ENCODE assay signal across 21 cellular contexts in genomic region chr10:13087601-13087985, GRCh38.
"Had no signal": no experiment of that assay in that cellular context is flagged by ENCODE, and none has a peak within 500 bp of the region (broad histone marks: within the 10 kb centered on the region; RNA-seq: fewer than 3 reads in every experiment).

No MANE protein-coding gene starts in this region.

- H3K27me3 Mint-ChIP-seq: stimulated activated naive CD8-positive, alpha-beta T cell treated with anti-CD3 and anti-CD28 coated beads, Interleukin-15, amount 100 ng/mL, for 72 hours had no signal

- H3K4me3 ChIP-seq: body of pancreas, right atrium auricular region, thoracic aorta had no signal

- H3K27ac Mint-ChIP-seq: activated CD8-positive, alpha-beta T cell treated with anti-CD3 and anti-CD28 coated beads, Interleukin-2, amount 10 ng/mL, durations not matched to agents 7 days and 5 days; activated naive CD4-positive, alpha-beta T cell treated with anti-CD3 and anti-CD28 coated beads, Interleukin-2, amount 50 U/mL, for 72 hours; dendritic cell treated with granulocyte-macrophage colony-stimulating factor and Interleukin-4, amounts not matched to agents 40 ng/mL and 50 ng/mL, for 4 days; effector memory CD8-positive, alpha-beta T cell; memory B cell; natural killer cell treated with Interleukin-12 subunit alpha and Interleukin-12 subunit beta and Interleukin-15 and Interleukin-18, amount 100 ng/mL, for 72 hours; WTC11 had no signal

- H3K4me3 Mint-ChIP-seq: activated CD8-positive, alpha-beta T cell treated with anti-CD3 and anti-CD28 coated beads, Interleukin-2, amount 10 ng/mL, durations not matched to agents 7 days and 5 days; central memory CD8-positive, alpha-beta T cell; dendritic cell treated with granulocyte-macrophage colony-stimulating factor and Interleukin-4, amounts not matched to agents 40 ng/mL and 50 ng/mL, for 4 days; effector memory CD8-positive, alpha-beta T cell; memory B cell; stimulated activated naive CD8-positive, alpha-beta T cell treated with anti-CD3 and anti-CD28 coated beads, Interleukin-15, amount 100 ng/mL, for 72 hours; WTC11 had no signal

- DNase-seq: activated CD4-positive, alpha-beta T cell treated with anti-CD3 and anti-CD28 coated beads for 4 hours; activated CD8-positive, alpha-beta memory T cell treated with anti-CD3 and anti-CD28 coated beads, Interleukin-2, amount 50 U/mL, for 4 hours; activated CD8-positive, alpha-beta T cell treated with anti-CD3 and anti-CD28 coated beads, Interleukin-2, amount 10 ng/mL, durations not matched to agents 7 days and 5 days; activated gamma-delta T cell; activated T-cell treated with anti-CD3 and anti-CD28 coated beads, Interleukin-2, amount 50 U/mL, for 48 hours; body of pancreas; effector memory CD8-positive, alpha-beta T cell; kidney; left ventricle myocardium superior; nucleus accumbens; stimulated activated CD4-positive, alpha-beta T cell treated with anti-CD3 and anti-CD28 coated beads, Interleukin-4, amount 100 ng/mL, for 4 hours; stimulated activated CD8-positive, alpha-beta memory T cell treated with anti-CD3 and anti-CD28 coated beads, Interleukin-4, amount 100 ng/mL, for 48 hours; stimulated activated naive CD8-positive, alpha-beta T cell treated with anti-CD3 and anti-CD28 coated beads, Interleukin-15, amount 100 ng/mL, for 72 hours had no signal

- H3K4me1 ChIP-seq: body of pancreas had no signal

- H3K4me1 Mint-ChIP-seq: memory B cell; stimulated activated naive CD8-positive, alpha-beta T cell treated with anti-CD3 and anti-CD28 coated beads, Interleukin-15, amount 100 ng/mL, for 72 hours had no signal

- ATAC-seq: activated CD8-positive, alpha-beta T cell treated with anti-CD3 and anti-CD28 coated beads, Interleukin-2, amount 10 ng/mL, durations not matched to agents 7 days and 5 days; body of pancreas; effector memory CD8-positive, alpha-beta T cell; stimulated activated naive CD8-positive, alpha-beta T cell treated with anti-CD3 and anti-CD28 coated beads, Interleukin-15, amount 100 ng/mL, for 72 hours; WTC11 had no signal

- H3K27ac ChIP-seq: body of pancreas, right atrium auricular region had no signal

- H3K36me3 ChIP-seq: right atrium auricular region, thoracic aorta had no signal

- H3K27me3 ChIP-seq: body of pancreas, right atrium auricular region had no signal
